In the genomic region with DNA sequence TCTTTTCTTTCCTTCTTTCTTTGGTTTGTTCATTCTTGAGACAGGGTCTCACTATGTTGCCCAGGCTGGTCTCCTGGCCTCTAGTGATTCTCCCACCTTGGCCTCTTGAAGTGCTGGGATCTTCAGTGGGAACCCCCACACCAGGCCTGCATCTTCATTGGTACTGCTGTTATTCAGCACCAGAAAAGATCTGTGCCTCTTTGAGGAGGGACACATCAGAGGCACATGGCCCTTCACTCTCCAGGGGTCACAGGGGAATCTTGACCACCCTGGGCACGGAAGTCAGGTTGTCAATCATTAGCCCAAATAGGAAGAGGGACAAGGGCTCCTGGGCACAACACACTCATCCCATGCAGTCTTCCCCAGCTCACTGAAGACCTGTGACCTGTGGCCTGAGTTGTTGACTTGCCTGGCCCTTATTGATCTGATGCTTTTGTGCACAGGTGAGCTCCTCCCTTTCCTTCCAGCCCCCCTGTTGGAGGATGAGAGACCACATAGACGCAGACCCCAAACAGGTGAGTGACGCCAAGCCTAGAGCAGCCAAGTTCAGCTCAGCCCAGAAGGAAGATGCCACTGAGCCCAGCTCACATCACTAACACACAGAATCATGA, we compare ENCODE assay signal across 21 cellular contexts. TPM values are rescaled to one million over a fixed set of nuclear protein-coding genes. Genes with fewer than 3 reads are reported as not detected.
A peak's percentile ranks its signal among the peaks of the same experiment; 100 is the strongest.
DNase-seq lines count a peak whose midpoint lies in the region; ATAC-seq, FAIRE-seq and TF ChIP-seq lines count a peak whose summit lies in the region.
"Had no signal": no experiment of that assay in that cellular context is flagged by ENCODE, and none has a peak within 500 bp of the region (broad histone marks: within the 10 kb centered on the region; RNA-seq: fewer than 3 reads in every experiment).

No MANE protein-coding gene starts in this region.

- 19% methylated on average over 3 of the region's 3 CpGs for WGBS in HepG2 (ENCODE audit: low lambda C conversion rate)
- 88% methylated on average over 3 of the region's 3 CpGs for WGBS in hepatocyte (ENCODE audit: low lambda C conversion rate, missing lambda C conversion rate)

- TF ChIP-seq RAD21 in HepG2 (CRISPR knock-in tag; IDR thresholded peaks at IDR 0.05), result no peak

- DNase-seq in Caco-2 (no peak), HepG2 (ENCODE audit: low spot score) (peak; percentile 25), progenitor cell of endocrine pancreas (ENCODE audit: low spot score, unreplicated experiment) (no peak), MV-4-11 (lab: John Stamatoyannopoulos, UW) (no peak), hepatocyte (ENCODE audit: low spot score) (no peak)
- DNase-seq: CD4-positive, CD25-positive, alpha-beta regulatory T cell; DMS79; H9; IMR-90; NCI-H1105 treated with DMSO at 0.1 percent for 48 hours; NCI-H1694; NCI-H2081 treated with DMSO at 0.1 percent for 48 hours; NCI-H2171 treated with DMSO at 0.1 percent for 48 hours; NCI-H446; NCI-H526; SJCRH30 had no signal

- H3K27ac Mint-ChIP-seq in Caco-2 (ENCODE audit: unreplicated experiment) (peak overlapping the region; percentile 7), progenitor cell of endocrine pancreas (peak overlapping the region; percentile 36)
- H3K27ac Mint-ChIP-seq in activated T-helper 17 cell treated with anti-CD3 and anti-CD28 coated beads, Interleukin-2, amount 50 U/mL, for 72 hours, result peak overlapping the region; percentile 35

- TF ChIP-seq POLR2A in HepG2 (IDR thresholded peaks at IDR 0.05; ENCODE audit: insufficient read depth in 1 of 2, low read depth in 2 of 2, low read length in 2 of 2), result peak in 1 of 2 experiments; percentile 48; a peak in 1 of 4 replicates
- no peak for TF ChIP-seq POLR2A in GM18505 (IDR thresholded peaks at IDR 0.05; ENCODE audit: borderline replicate concordance, extremely low read depth, insufficient read depth, insufficient read length)

- H3K4me2 ChIP-seq in HepG2 (ENCODE audit: low read depth, low read length) (peak overlapping the region; percentile 58), hepatocyte (no peak overlapping the region)
- H3K4me2 ChIP-seq: A549 had no signal

- CTCF ChIA-PET in Caco-2 (lab: Charles Lee), result interaction anchor here (0.6 kb wide), 1 partner anchor 154 kb away, joined by 4 read pairs; no protein-coding TSS in a partner anchor
- CTCF ChIA-PET in HepG2 (lab: Yijun Ruan, JAX; ENCODE audit: low intra/inter-chr PET ratio, low total read pairs), result no interaction called here

- in situ Hi-C loops in HepG2 (cut with HindIII; ENCODE audit: extremely low pct_ligation_motif_present, low pct_unique_long_range_greater_than_20kb), result no loop called here

- no peaks in the 10 kb centered on the region for H3K36me3 ChIP-seq in Caco-2 (ENCODE audit: control insufficient read depth, insufficient read depth, low read length)
- H3K36me3 ChIP-seq in HepG2 (replicated peaks in 1 of 2; ENCODE audit: control insufficient read depth in 1 of 2, insufficient read depth in 2 of 2, low read length in 2 of 2), result no peaks in the 10 kb centered on the region
- H3K36me3 ChIP-seq in hepatocyte (replicated peaks; ENCODE audit: insufficient read depth, low read depth), result no peaks in the 10 kb centered on the region
- H3K36me3 ChIP-seq: Peyer's patch, SJCRH30 had no signal

- H3K79me2 ChIP-seq in HepG2 (ENCODE audit: insufficient read depth, low read length) (no peaks in the 10 kb centered on the region), hepatocyte (no peaks in the 10 kb centered on the region)

- ATAC-seq in activated T-helper 17 cell treated with anti-CD3 and anti-CD28 coated beads, Interleukin-2, amount 50 U/mL, for 72 hours (replicated peaks), result no peak
- peak; percentile 65 for ATAC-seq in HepG2
- no peak for ATAC-seq in GM18505 (IDR thresholded peaks at IDR 0.05; ENCODE audit: unreplicated experiment)
- no peak for ATAC-seq in HG03457 (IDR thresholded peaks at IDR 0.05; ENCODE audit: unreplicated experiment)
- ATAC-seq: A549 had no signal

- H4K20me1 ChIP-seq in HepG2 (ENCODE audit: insufficient read depth, low read length) (no peaks in the 10 kb centered on the region), hepatocyte (ENCODE audit: insufficient read depth, poor library complexity, severe bottlenecking) (no peaks in the 10 kb centered on the region)

- H3K4me3 ChIP-seq in Caco-2 (ENCODE audit: low read depth, low read length) (no peak overlapping the region), HepG2 (replicated peaks in 1 of 3; ENCODE audit: insufficient read depth in 1 of 3, low read depth in 2 of 3, low read length in 3 of 3) (peak overlapping the region in 1 of 3 experiments; percentile 15; a peak in 1 of 6 replicates), hepatocyte (no peak overlapping the region)
- H3K4me3 ChIP-seq: A549, Peyer's patch, SJCRH30 had no signal

- H3K9me3 ChIP-seq in Caco-2 (no peaks in the 10 kb centered on the region), HepG2 (ENCODE audit: low read length) (no peaks in the 10 kb centered on the region), hepatocyte (ENCODE audit: low read depth) (no peaks in the 10 kb centered on the region)
- H3K9me3 ChIP-seq: A549, Peyer's patch, SJCRH30 had no signal

- H3K9me3 Mint-ChIP-seq in Caco-2 (ENCODE audit: unreplicated experiment) (no peaks in the 10 kb centered on the region), progenitor cell of endocrine pancreas (ENCODE audit: low read depth) (no peaks in the 10 kb centered on the region)
- no peaks in the 10 kb centered on the region for H3K9me3 Mint-ChIP-seq in activated T-helper 17 cell treated with anti-CD3 and anti-CD28 coated beads, Interleukin-2, amount 50 U/mL, for 72 hours
- H3K9me3 Mint-ChIP-seq: CD4-positive, CD25-positive, alpha-beta regulatory T cell; H9 had no signal

- no peak for FAIRE-seq in HepG2 (lab: Jason Lieb, UNC)
- FAIRE-seq: A549 had no signal

- H3K27me3 ChIP-seq in Caco-2 (replicated peaks; ENCODE audit: control insufficient read depth, insufficient read depth, low read length), result no peaks in the 10 kb centered on the region
- peaks cover 12 to 38% of the 10 kb centered on the region in 2 experiments; a peak in 4 of 5 replicates for H3K27me3 ChIP-seq in HepG2 (ENCODE audit: control insufficient read depth in 1 of 2, insufficient read depth in 2 of 2, low read length in 2 of 2)
- H3K27me3 ChIP-seq in hepatocyte, result no peaks in the 10 kb centered on the region
- H3K27me3 ChIP-seq: Peyer's patch, SJCRH30 had no signal

- no TSS peak for BruUV-seq in Caco-2 (replicated peaks; lab: Mats Ljungman, UMichigan)
- BruUV-seq in HepG2 (replicated peaks; lab: Mats Ljungman, UMichigan), result no TSS peak

- TF ChIP-seq EP300 in HepG2 (IDR thresholded peaks at IDR 0.05; ENCODE audit: low read depth in 2 of 2, low read length in 2 of 2) (peak in 1 of 2 experiments; percentile 50; a peak in 1 of 4 replicates), HepG2 (CRISPR knock-in tag; IDR thresholded peaks at IDR 0.05; ENCODE audit: borderline replicate concordance) (no peak)

- intact Hi-C loops in Caco-2 (cut with micrococcal nuclease; ENCODE audit: unreplicated experiment), result no loop called here
- intact Hi-C loops in HepG2 (cut with micrococcal nuclease; ENCODE audit: unreplicated experiment), result loop anchor here (2.0 kb wide), 1 partner anchor 20 kb away; no protein-coding TSS in a partner anchor

- no peaks in the 10 kb centered on the region for H3K36me3 Mint-ChIP-seq in Caco-2 (ENCODE audit: insufficient read depth, unreplicated experiment)
- no peaks in the 10 kb centered on the region for H3K36me3 Mint-ChIP-seq in activated T-helper 17 cell treated with anti-CD3 and anti-CD28 coated beads, Interleukin-2, amount 50 U/mL, for 72 hours (ENCODE audit: low read depth)
- H3K36me3 Mint-ChIP-seq in progenitor cell of endocrine pancreas (ENCODE audit: insufficient read depth), result no peaks in the 10 kb centered on the region
- H3K36me3 Mint-ChIP-seq: CD4-positive, CD25-positive, alpha-beta regulatory T cell had no signal

- H3K9me2 ChIP-seq in hepatocyte (replicated peaks; ENCODE audit: insufficient read depth), result no peaks in the 10 kb centered on the region

- no peak overlapping the region for H2AFZ ChIP-seq in HepG2 (ENCODE audit: low read length)
- no peak overlapping the region for H2AFZ ChIP-seq in hepatocyte

- H3K9ac ChIP-seq in HepG2 (ENCODE audit: insufficient read depth, low read depth, low read length), result no peak overlapping the region

- POLR2A ChIA-PET in Caco-2 (lab: Charles Lee) (no interaction called here), HepG2 (lab: Yijun Ruan, JAX) (interaction anchor here (1.0 to 1.4 kb wide), 3 partner anchors 29 to 35 kb away, joined by 3 to 7 read pairs (median 3); no protein-coding TSS in a partner anchor)

- H3K27ac ChIP-seq in HepG2 (ENCODE audit: extremely low read length, insufficient read depth, low read length), result peak overlapping the region; percentile 11
- no peak overlapping the region for H3K27ac ChIP-seq in hepatocyte
- H3K27ac ChIP-seq: A549, Peyer's patch, SJCRH30 had no signal

- peaks cover 18% of the 10 kb centered on the region for H3K4me1 Mint-ChIP-seq in Caco-2 (ENCODE audit: low read depth, unreplicated experiment)
- H3K4me1 Mint-ChIP-seq in activated T-helper 17 cell treated with anti-CD3 and anti-CD28 coated beads, Interleukin-2, amount 50 U/mL, for 72 hours, result peaks cover 13% of the 10 kb centered on the region
- peaks cover 20% of the 10 kb centered on the region for H3K4me1 Mint-ChIP-seq in progenitor cell of endocrine pancreas (ENCODE audit: low read depth)

- H3K27me3 Mint-ChIP-seq in Caco-2 (ENCODE audit: insufficient read depth, unreplicated experiment) (no peaks in the 10 kb centered on the region), progenitor cell of endocrine pancreas (peaks cover 12% of the 10 kb centered on the region)
- H3K27me3 Mint-ChIP-seq in activated T-helper 17 cell treated with anti-CD3 and anti-CD28 coated beads, Interleukin-2, amount 50 U/mL, for 72 hours, result no peaks in the 10 kb centered on the region

- H3K4me3 Mint-ChIP-seq in Caco-2 (ENCODE audit: unreplicated experiment), result no peak overlapping the region
- H3K4me3 Mint-ChIP-seq in activated T-helper 17 cell treated with anti-CD3 and anti-CD28 coated beads, Interleukin-2, amount 50 U/mL, for 72 hours, result no peak overlapping the region
- peak overlapping the region; percentile 53 for H3K4me3 Mint-ChIP-seq in progenitor cell of endocrine pancreas (ENCODE audit: low read depth)
- H3K4me3 Mint-ChIP-seq: CD4-positive, CD25-positive, alpha-beta regulatory T cell; H9 had no signal

- no peak for TF ChIP-seq CTCF in Caco-2 (IDR thresholded peaks at IDR 0.05; ENCODE audit: insufficient read depth in 1 of 2, low read depth in 1 of 2, low read length in 1 of 2, severe bottlenecking in 1 of 2, unreplicated experiment in 1 of 2)
- no peak for TF ChIP-seq CTCF in HepG2 (CRISPR knock-in tag; IDR thresholded peaks at IDR 0.05)
- no peak for TF ChIP-seq CTCF in progenitor cell of endocrine pancreas (IDR thresholded peaks at IDR 0.05; ENCODE audit: unreplicated experiment)
- TF ChIP-seq CTCF in hepatocyte (IDR thresholded peaks at IDR 0.05; ENCODE audit: poor library complexity), result no peak

- H3K4me1 ChIP-seq in Caco-2, result peaks cover 23% of the 10 kb centered on the region
- peaks cover 67% of the 10 kb centered on the region for H3K4me1 ChIP-seq in HepG2 (ENCODE audit: insufficient read depth, low read length)
- peaks cover 5% of the 10 kb centered on the region for H3K4me1 ChIP-seq in hepatocyte (ENCODE audit: insufficient read depth)
- H3K4me1 ChIP-seq: Peyer's patch had no signal

RNA-seq across cellular contexts. Expression of gene ODC1, which starts 33.0 kb away (rescaled TPM):
- total RNA-seq in Caco-2 (2022) (277 and 285 TPM in 2 replicates), HepG2 (2016; rRNA removed; fragmentation: Illumina TruSeq; extraction: Trizol) (371 and 422 TPM in 2 replicates), progenitor cell of endocrine pancreas (252 and 273 TPM in 2 replicates), hepatocyte (140 and 165 TPM in 2 replicates)
- 100 to 1,000 TPM in 1 of 2 donors, 10 to 100 TPM in 1; 60.3 to 180 TPM for total RNA-seq in activated T-helper 17 cell treated with anti-CD3 and anti-CD28 coated beads, Interleukin-2, amount 50 U/mL, for 72 hours
- 747 and 845 TPM in 2 replicates for total RNA-seq in HepG2 (2016; cell fraction: cytosol; rRNA removed; fragmentation: Illumina TruSeq; extraction: Trizol; ENCODE audit: low read depth)
- total RNA-seq in HepG2 (2016; cell fraction: insoluble cytoplasmic fraction; rRNA removed; fragmentation: Illumina TruSeq; extraction: Trizol), result 382 and 405 TPM in 2 replicates
- 1,179 and 1,380 TPM in 2 replicates for total RNA-seq in HepG2 (2016; cell fraction: membrane; rRNA removed; fragmentation: Illumina TruSeq; extraction: Trizol)
- total RNA-seq in HepG2 (2016; cell fraction: nucleus; rRNA removed; fragmentation: Illumina TruSeq; extraction: Trizol), result 154 and 170 TPM in 2 replicates
- polyA plus RNA-seq in HepG2 (2011; rRNA removed) (105 and 142 TPM in 2 replicates), hepatocyte (92.0 and 92.8 TPM in 2 replicates)
- polyA plus RNA-seq in HepG2 (2011; cell fraction: cytosol; rRNA removed), result 93.6 and 131 TPM in 2 replicates
- polyA plus RNA-seq in HepG2 (2011; cell fraction: nucleus; rRNA removed), result 44.5 and 56.5 TPM in 2 replicates
- polyA plus RNA-seq in HepG2 (2012), result 108 and 109 TPM in 2 replicates
- polyA plus RNA-seq in HepG2 (2016; cell fraction: cytosol; fragmentation: Illumina TruSeq; extraction: Trizol; ENCODE audit: low read depth), result 923 and 940 TPM in 2 replicates
- 367 and 392 TPM in 2 replicates for polyA plus RNA-seq in HepG2 (2016; cell fraction: insoluble cytoplasmic fraction; fragmentation: Illumina TruSeq; extraction: Trizol; ENCODE audit: low read depth)
- 1,008 and 1,080 TPM in 2 replicates for polyA plus RNA-seq in HepG2 (2016; cell fraction: membrane; fragmentation: Illumina TruSeq; extraction: Trizol; ENCODE audit: low read depth)
- polyA plus RNA-seq in HepG2 (2016; cell fraction: nucleus; fragmentation: Illumina TruSeq; extraction: Trizol; ENCODE audit: insufficient read depth, low read depth), result 235 and 237 TPM in 2 replicates
- polyA minus RNA-seq in HepG2 (2011; rRNA and poly(A)+ RNA removed; ENCODE audit: low replicate concordance), result 64.0 and 223 TPM in 2 replicates
- 53.3 and 58.5 TPM in 2 replicates for polyA minus RNA-seq in HepG2 (2011; cell fraction: cytosol; rRNA and poly(A)+ RNA removed)
- polyA minus RNA-seq in HepG2 (2011; cell fraction: nucleus; rRNA and poly(A)+ RNA removed), result 32.7 and 35.2 TPM in 2 replicates
